Comparison of ENCODE assay signal across 18 cellular contexts in genomic region chr11:35746356-35747153, GRCh38.
DNase-seq lines count a peak whose midpoint lies in the region; ATAC-seq and TF ChIP-seq lines count a peak whose summit lies in the region.
"Had no signal": no experiment of that assay in that cellular context is flagged by ENCODE, and none has a peak within 500 bp of the region (broad histone marks: within the 10 kb centered on the region; RNA-seq: fewer than 3 reads in every experiment).

No MANE protein-coding gene starts in this region.

- H3K27ac ChIP-seq in GM23248, result no peak overlapping the region
- H3K27ac ChIP-seq in lower lobe of right lung, result no peak overlapping the region
- H3K27ac ChIP-seq: KMS-11, sigmoid colon, SJCRH30 had no signal

- DNase-seq in GM03348 (ENCODE audit: low spot score) (peak; percentile 14), GM23248 (peak; percentile 13), adipocyte (ENCODE audit: low read depth) (peak; percentile 72), lower lobe of right lung (no peak), iPS-NIHi7 (ENCODE audit: extremely low spot score) (no peak)
- DNase-seq: activated CD4-positive, alpha-beta T cell treated with anti-CD3 and anti-CD28 coated beads, Interleukin-2, amount 10 ng/mL, durations not matched to agents 24 days and 14 days; head of caudate nucleus; NCI-H1694 treated with DMSO at 0.1 percent for 48 hours; NCI-H748 treated with DMSO at 0.1 percent for 48 hours; sigmoid colon; SJCRH30; T1000 had no signal

- in situ Hi-C loops in GM23248 (cut with MboI), result no loop called here

- no peak overlapping the region for H3K4me3 Mint-ChIP-seq in nephron
- H3K4me3 Mint-ChIP-seq: activated CD4-positive, alpha-beta T cell treated with anti-CD3 and anti-CD28 coated beads, Interleukin-2, amount 10 ng/mL, durations not matched to agents 24 days and 14 days; mesothelial cell of epicardium; stimulated activated effector memory CD8-positive, alpha-beta T cell treated with anti-CD3 and anti-CD28 coated beads, Interleukin-12 subunit alpha, Interleukin-12 subunit beta, amount 100 ng/mL, for 72 hours had no signal

- H3K4me3 ChIP-seq in GM23248, result no peak overlapping the region
- no peak overlapping the region for H3K4me3 ChIP-seq in adipocyte (ENCODE audit: low read length)
- no peak overlapping the region for H3K4me3 ChIP-seq in lower lobe of right lung
- H3K4me3 ChIP-seq: HAP-1, sigmoid colon, SJCRH30 had no signal

- peaks cover 10% of the 10 kb centered on the region for H3K4me1 ChIP-seq in GM23248 (ENCODE audit: insufficient read depth)
- no peaks in the 10 kb centered on the region for H3K4me1 ChIP-seq in adipocyte (ENCODE audit: control insufficient read depth, insufficient read depth, low read length)
- no peaks in the 10 kb centered on the region for H3K4me1 ChIP-seq in lower lobe of right lung
- H3K4me1 ChIP-seq: HAP-1, sigmoid colon, SJCRH30 had no signal

- intact Hi-C loops in lower lobe of right lung (cut with DNase I), result no loop called here

- peaks cover 17% of the 10 kb centered on the region for H3K4me1 Mint-ChIP-seq in nephron
- H3K4me1 Mint-ChIP-seq: activated CD4-positive, alpha-beta T cell treated with anti-CD3 and anti-CD28 coated beads, Interleukin-2, amount 10 ng/mL, durations not matched to agents 24 days and 14 days; mesothelial cell of epicardium had no signal

- H3F3A ChIP-seq in GM23248 (ENCODE audit: insufficient read depth), result peaks cover 8% of the 10 kb centered on the region

- no peaks in the 10 kb centered on the region for H3K27me3 Mint-ChIP-seq in nephron (ENCODE audit: low read depth)
- H3K27me3 Mint-ChIP-seq: activated CD4-positive, alpha-beta T cell treated with anti-CD3 and anti-CD28 coated beads, Interleukin-2, amount 10 ng/mL, durations not matched to agents 24 days and 14 days had no signal

- WGBS in GM23248 (ENCODE audit: low coverage in 1 of 2, low lambda C conversion rate in 2 of 2, missing lambda C conversion rate in 2 of 2), 2 experiments, result 67 to 73% methylated on average over 4 of the region's 4 CpGs

- H3K36me3 Mint-ChIP-seq in nephron (ENCODE audit: low read depth), result peaks cover 17% of the 10 kb centered on the region

- H3K9me2 ChIP-seq in GM23248 (ENCODE audit: insufficient read depth), result no peaks in the 10 kb centered on the region

- H3K4me2 ChIP-seq in GM23248 (ENCODE audit: unreplicated experiment), result no peak overlapping the region
- H3K4me2 ChIP-seq: KMS-11 had no signal

- H3K27me3 ChIP-seq in GM23248 (replicated peaks; ENCODE audit: insufficient read depth) (no peaks in the 10 kb centered on the region), adipocyte (replicated peaks; ENCODE audit: control insufficient read depth, insufficient read depth, low read length) (no peaks in the 10 kb centered on the region), lower lobe of right lung (ENCODE audit: low read depth) (no peaks in the 10 kb centered on the region)
- H3K27me3 ChIP-seq: sigmoid colon, SJCRH30 had no signal

- peaks cover 5% of the 10 kb centered on the region; the same call in 1 of the 2 replicates for H4K20me1 ChIP-seq in GM23248 (ENCODE audit: insufficient read depth)

- H3K9ac ChIP-seq in GM23248 (no peak overlapping the region), adipocyte (ENCODE audit: low read length) (no peak overlapping the region)
- H3K9ac ChIP-seq: KMS-11 had no signal

- TF ChIP-seq CTCF in nephron (IDR thresholded peaks at IDR 0.05; ENCODE audit: unreplicated experiment in 3 of 3) (no peak), lower lobe of right lung (IDR thresholded peaks at IDR 0.05) (no peak)

- no peaks in the 10 kb centered on the region for H3K9me3 ChIP-seq in GM23248 (ENCODE audit: low read depth)
- H3K9me3 ChIP-seq in adipocyte (ENCODE audit: control insufficient read depth, low read length), result no peaks in the 10 kb centered on the region
- no peaks in the 10 kb centered on the region for H3K9me3 ChIP-seq in lower lobe of right lung
- H3K9me3 ChIP-seq: HAP-1, sigmoid colon, SJCRH30 had no signal

- H3K79me2 ChIP-seq in GM23248 (ENCODE audit: insufficient read depth), result peaks cover 7% of the 10 kb centered on the region; the same call in 1 of the 2 replicates

- no peak for ATAC-seq in lower lobe of right lung
- ATAC-seq in HG02763 (IDR thresholded peaks at IDR 0.05; ENCODE audit: unreplicated experiment), result no peak
- ATAC-seq: stimulated activated effector memory CD8-positive, alpha-beta T cell treated with anti-CD3 and anti-CD28 coated beads, Interleukin-12 subunit alpha, Interleukin-12 subunit beta, amount 100 ng/mL, for 72 hours had no signal

- H3K9me3 Mint-ChIP-seq in nephron, result no peaks in the 10 kb centered on the region
- H3K9me3 Mint-ChIP-seq: activated CD4-positive, alpha-beta T cell treated with anti-CD3 and anti-CD28 coated beads, Interleukin-2, amount 10 ng/mL, durations not matched to agents 24 days and 14 days; mesothelial cell of epicardium; stimulated activated effector memory CD8-positive, alpha-beta T cell treated with anti-CD3 and anti-CD28 coated beads, Interleukin-12 subunit alpha, Interleukin-12 subunit beta, amount 100 ng/mL, for 72 hours had no signal

- no peak overlapping the region for H2AFZ ChIP-seq in GM23248

- peak overlapping the region; percentile 63 to 87 (median 64) for H3K27ac Mint-ChIP-seq in nephron
- H3K27ac Mint-ChIP-seq: activated CD4-positive, alpha-beta T cell treated with anti-CD3 and anti-CD28 coated beads, Interleukin-2, amount 10 ng/mL, durations not matched to agents 24 days and 14 days; mesothelial cell of epicardium; stimulated activated effector memory CD8-positive, alpha-beta T cell treated with anti-CD3 and anti-CD28 coated beads, Interleukin-12 subunit alpha, Interleukin-12 subunit beta, amount 100 ng/mL, for 72 hours had no signal

- H3K36me3 ChIP-seq in GM23248 (ENCODE audit: low read depth) (no peaks in the 10 kb centered on the region), adipocyte (ENCODE audit: control insufficient read depth, insufficient read depth, low read length, severe bottlenecking) (no peaks in the 10 kb centered on the region), lower lobe of right lung (peaks cover 9% of the 10 kb centered on the region)
- H3K36me3 ChIP-seq: HAP-1, sigmoid colon had no signal

Comparison
In these comparisons a context has a peak if more than half of its experiments do, and no peak if none do; other contexts are left out.
1. DNase-seq: peak in GM03348 (single experiment), GM23248 (single experiment) and adipocyte (single experiment); none in lower lobe of right lung (single experiment) and iPS-NIHi7 (single experiment).